Comparison of ENCODE assay signal across 29 cellular contexts in the genomic region with DNA sequence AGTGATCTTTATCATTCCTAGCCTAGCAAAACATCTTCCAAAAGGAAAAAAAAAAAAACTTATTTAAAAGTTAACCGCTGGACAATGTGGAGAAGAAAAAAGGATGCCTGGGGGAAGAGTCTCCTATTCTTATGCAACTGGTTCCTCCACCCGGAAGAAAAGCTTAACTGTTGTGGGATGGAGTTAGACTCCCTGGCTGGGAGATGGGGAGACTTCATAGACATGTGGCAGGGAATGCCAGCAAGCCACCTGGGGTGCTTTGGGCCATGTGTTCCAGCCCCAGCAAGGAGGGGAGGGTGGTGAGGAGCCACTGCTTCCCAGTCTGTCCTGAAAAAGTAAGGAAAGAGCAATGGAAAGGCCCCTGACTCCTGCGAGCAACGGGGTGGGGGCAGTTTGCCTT.
"Had no signal": no experiment of that assay in that cellular context is flagged by ENCODE, and none has a peak within 500 bp of the region (broad histone marks: within the 10 kb centered on the region; RNA-seq: fewer than 3 reads in every experiment).

No MANE protein-coding gene starts in this region.

- ATAC-seq: HepG2, Right ventricle myocardium inferior, SK-N-SH treated with all-trans-retinoic acid at 6 μM for 48 hours, T-helper 17 cell had no signal

- H3K4me3 ChIP-seq: MG63, PC-9, Peyer's patch, SJCRH30 had no signal

- H3K27ac ChIP-seq: PC-9, Peyer's patch, SJCRH30 had no signal

- H3K4me1 ChIP-seq: Peyer's patch, SJCRH30 had no signal

- H3K27me3 ChIP-seq: MG63, Peyer's patch, SJCRH30 had no signal

- H3K36me3 ChIP-seq: MG63, Peyer's patch, SJCRH30 had no signal

- H3K9me3 ChIP-seq: MG63, Peyer's patch, SJCRH30 had no signal

- DNase-seq: IMR-90; Karpas-422; KG1; MG63; NCI-H1092; NCI-H1105 treated with DMSO at 0.1 percent for 48 hours; NCI-H1417 treated with DMSO at 0.1 percent for 48 hours; NCI-H146; NCI-H187; NCI-H2029; NCI-H2081 treated with DMSO at 0.1 percent for 48 hours; NCI-H2171; NCI-H226; NCI-H446; NCI-H510A; NCI-H524 treated with DMSO at 0.1 percent for 48 hours; NCI-H69; NCI-H774; NK-92 treated with Interleukin-12 subunit alpha and Interleukin-12 subunit beta, amount 100 ng/mL, for 24 hours; OCI-M1; PC-9; Peyer's patch; SHP77 treated with DMSO at 0.1 percent for 48 hours; SJCRH30; T-helper 1 cell; T-helper 17 cell had no signal
